27 cellular contexts compared by ENCODE assay signal in genomic region chr4:184833046-184833838, GRCh38. TPM values are rescaled to one million over a fixed set of nuclear protein-coding genes. Genes with fewer than 3 reads are reported as not detected.
A peak's percentile ranks its signal among the peaks of the same experiment; 100 is the strongest.
DNase-seq lines count a peak whose midpoint lies in the region; ATAC-seq and TF ChIP-seq lines count a peak whose summit lies in the region.
"Had no signal": no experiment of that assay in that cellular context is flagged by ENCODE, and none has a peak within 500 bp of the region (broad histone marks: within the 10 kb centered on the region; RNA-seq: fewer than 3 reads in every experiment).

No MANE protein-coding gene starts in this region.

- peak; percentile 69 for ATAC-seq in GM23338
- peak; percentile 71 for ATAC-seq in WTC11
- no peak for ATAC-seq in activated naive CD4-positive, alpha-beta T cell treated with anti-CD3 and anti-CD28 coated beads, Interleukin-2, amount 50 U/mL, for 72 hours
- ATAC-seq in HG03442 (IDR thresholded peaks at IDR 0.05; ENCODE audit: unreplicated experiment): no peak
- ATAC-seq in HG03159 (IDR thresholded peaks at IDR 0.05; ENCODE audit: unreplicated experiment): no peak
- ATAC-seq: activated T-cell treated with anti-CD3 and anti-CD28 coated beads, Interleukin-2, amount 50 U/mL, for 72 hours; HCT116; PC-3 had no signal

- H3K4me1 ChIP-seq in GM23338 (ENCODE audit: insufficient read depth): no peaks in the 10 kb centered on the region
- H3K4me1 ChIP-seq in neutrophil (ENCODE audit: control insufficient read depth in 1 of 2, insufficient read depth in 1 of 2, low read depth in 1 of 2, low read length in 1 of 2): peaks cover 52 to 67% of the 10 kb centered on the region in 2 experiments
- H3K4me1 ChIP-seq: adrenal gland, tibial nerve had no signal

- H2AFZ ChIP-seq in GM23338: no peak overlapping the region; the same call in 1 of the 2 replicates

- H3K4me2 ChIP-seq in GM23338: no peak overlapping the region

- H3K27ac ChIP-seq in GM23338 (ENCODE audit: low read depth) (no peak overlapping the region), neutrophil (peak overlapping the region; percentile 90)
- H3K27ac ChIP-seq: adrenal gland, tibial nerve had no signal

- no peak for TF ChIP-seq POLR2A in NB4 (IDR thresholded peaks at IDR 0.05; ENCODE audit: extremely low read depth, insufficient read length)

- CTCF ChIA-PET in WTC11 (lab: Charles Lee): interaction anchor here (1.1 to 1.3 kb wide), 3 partner anchors 207 to 350 kb away, joined by 3 to 5 read pairs (median 5); no protein-coding TSS in a partner anchor

- no peak overlapping the region for H3K4me3 ChIP-seq in GM23338
- H3K4me3 ChIP-seq in NB4 (ENCODE audit: low read depth, low read length): no peak overlapping the region
- H3K4me3 ChIP-seq in neutrophil (ENCODE audit: low read depth in 1 of 2, low read length in 1 of 2): peak overlapping the region; percentile 40 to 46
- H3K4me3 ChIP-seq: adrenal gland, tibial nerve had no signal

- no peaks in the 10 kb centered on the region for H3K9me3 Mint-ChIP-seq in GM23338
- H3K9me3 Mint-ChIP-seq in WTC11: no peaks in the 10 kb centered on the region
- no peaks in the 10 kb centered on the region for H3K9me3 Mint-ChIP-seq in activated naive CD4-positive, alpha-beta T cell treated with anti-CD3 and anti-CD28 coated beads, Interleukin-2, amount 50 U/mL, for 72 hours
- H3K9me3 Mint-ChIP-seq: activated CD4-positive, alpha-beta T cell treated with anti-CD3 and anti-CD28 coated beads, Interleukin-2, amount 10 ng/mL, durations not matched to agents 7 days and 5 days; activated T-cell treated with anti-CD3 and anti-CD28 coated beads, Interleukin-2, amount 50 U/mL, for 72 hours; nephron had no signal

- no peaks in the 10 kb centered on the region for H3K9me3 ChIP-seq in neutrophil
- H3K9me3 ChIP-seq: adrenal gland, tibial nerve had no signal

- H3K27ac Mint-ChIP-seq in GM23338 (no peak overlapping the region), WTC11 (no peak overlapping the region)
- no peak overlapping the region for H3K27ac Mint-ChIP-seq in activated naive CD4-positive, alpha-beta T cell treated with anti-CD3 and anti-CD28 coated beads, Interleukin-2, amount 50 U/mL, for 72 hours
- H3K27ac Mint-ChIP-seq: activated CD4-positive, alpha-beta T cell treated with anti-CD3 and anti-CD28 coated beads, Interleukin-2, amount 10 ng/mL, durations not matched to agents 7 days and 5 days; activated T-cell treated with anti-CD3 and anti-CD28 coated beads, Interleukin-2, amount 50 U/mL, for 72 hours; brain; nephron had no signal

- H3K27me3 Mint-ChIP-seq in GM23338 (ENCODE audit: insufficient read depth, low read depth, poor library complexity) (peaks cover 2% of the 10 kb centered on the region), WTC11 (ENCODE audit: low read depth) (peaks cover 5% of the 10 kb centered on the region)

- H3F3A ChIP-seq in GM23338 (replicated peaks; ENCODE audit: low read depth): no peaks in the 10 kb centered on the region

- H3K27me3 ChIP-seq in GM23338 (ENCODE audit: insufficient read depth): peaks cover 5% of the 10 kb centered on the region
- H3K27me3 ChIP-seq in neutrophil: no peaks in the 10 kb centered on the region
- H3K27me3 ChIP-seq: adrenal gland, tibial nerve had no signal

- POLR2A ChIA-PET in WTC11 (lab: Charles Lee): interaction anchor here (1.1 kb wide), 1 partner anchor 14 kb away, joined by 5 read pairs; no protein-coding TSS in a partner anchor

- no peaks in the 10 kb centered on the region for H4K20me1 ChIP-seq in GM23338 (replicated peaks; ENCODE audit: insufficient read depth)

- TF ChIP-seq CTCF in GM23338 (conservative IDR thresholded peaks at IDR 0.05; ENCODE audit: low read depth in 2 of 2) (no peak), NB4 (IDR thresholded peaks at IDR 0.05; ENCODE audit: low read depth, low read length) (no peak), WTC11 (IDR thresholded peaks at IDR 0.05) (no peak), neutrophil (IDR thresholded peaks at IDR 0.05) (no peak)

- DNase-seq in GM23338 (ENCODE audit: low spot score) (peak; percentile 16), NB4 (ENCODE audit: low read depth) (peak; percentile 94), WTC11 (ENCODE audit: low spot score) (no peak)
- DNase-seq in activated naive CD4-positive, alpha-beta T cell treated with anti-CD3 and anti-CD28 coated beads, Interleukin-2, amount 50 U/mL, for 72 hours (ENCODE audit: low spot score in 2 of 2): no peak
- no peak for DNase-seq in activated CD8-positive, alpha-beta memory T cell treated with anti-CD3 and anti-CD28 coated beads, Interleukin-2, amount 50 U/mL, for 4 hours
- DNase-seq: ACHN; activated CD4-positive, alpha-beta T cell treated with anti-CD3 and anti-CD28 coated beads, Interleukin-2, amount 10 ng/mL, durations not matched to agents 7 days and 5 days; activated naive CD4-positive, alpha-beta T cell; activated T-cell treated with anti-CD3 and anti-CD28 coated beads, Interleukin-2, amount 50 U/mL, for 72 hours; adrenal gland; COR-L47; effector CD8-positive, alpha-beta T cell; islet precursor cell; NCI-H1436; NCI-H2107; NCI-H748 treated with DMSO at 0.1 percent for 48 hours; PC-3; Right ventricle myocardium superior; stimulated activated CD8-positive, alpha-beta memory T cell treated with anti-CD3 and anti-CD28 coated beads, Interleukin-4, amount 100 ng/mL, for 48 hours; T1000 had no signal

- H3K36me3 ChIP-seq in GM23338 (ENCODE audit: insufficient read depth) (no peaks in the 10 kb centered on the region), neutrophil (no peaks in the 10 kb centered on the region)
- H3K36me3 ChIP-seq: adrenal gland, tibial nerve had no signal

- H3K4me1 Mint-ChIP-seq in GM23338 (no peaks in the 10 kb centered on the region), WTC11 (no peaks in the 10 kb centered on the region)
- H3K4me1 Mint-ChIP-seq: brain, nephron had no signal

- H3K9me2 ChIP-seq in GM23338 (ENCODE audit: insufficient read depth): no peaks in the 10 kb centered on the region

- H3K4me3 Mint-ChIP-seq in GM23338: no peak overlapping the region
- H3K4me3 Mint-ChIP-seq in WTC11: no peak overlapping the region
- H3K4me3 Mint-ChIP-seq: activated CD4-positive, alpha-beta T cell treated with anti-CD3 and anti-CD28 coated beads, Interleukin-2, amount 10 ng/mL, durations not matched to agents 7 days and 5 days; activated T-cell treated with anti-CD3 and anti-CD28 coated beads, Interleukin-2, amount 50 U/mL, for 72 hours; brain; nephron had no signal

- no peaks in the 10 kb centered on the region for H3K36me3 Mint-ChIP-seq in GM23338 (ENCODE audit: low read depth)
- H3K36me3 Mint-ChIP-seq in WTC11: no peaks in the 10 kb centered on the region
- no peaks in the 10 kb centered on the region for H3K36me3 Mint-ChIP-seq in activated naive CD4-positive, alpha-beta T cell treated with anti-CD3 and anti-CD28 coated beads, Interleukin-2, amount 50 U/mL, for 72 hours
- H3K36me3 Mint-ChIP-seq: brain had no signal

- H3K79me2 ChIP-seq in GM23338 (replicated peaks; ENCODE audit: insufficient read depth): no peaks in the 10 kb centered on the region

TF ChIP-seq in GM23338, 12 proteins besides CTCF, POLR2A, EP300 and RAD21:
- no peak for TF ChIP-seq ZNF114 (CRISPR knock-in tag; IDR thresholded peaks at IDR 0.05)
- TF ChIP-seq NANOG (IDR thresholded peaks at IDR 0.05; ENCODE audit: borderline replicate concordance): no peak
- no peak for TF ChIP-seq POLR2AphosphoS5 (IDR thresholded peaks at IDR 0.05; ENCODE audit: low read depth)
- TF ChIP-seq CREB1 (CRISPR knock-in tag; IDR thresholded peaks at IDR 0.05; ENCODE audit: low read depth): no peak
- no peak for TF ChIP-seq JUNB (IDR thresholded peaks at IDR 0.05; ENCODE audit: unreplicated experiment)
- TF ChIP-seq ZNF331 (CRISPR knock-in tag; IDR thresholded peaks at IDR 0.05; ENCODE audit: low read depth): peak; percentile 73
TF ChIP-seq in GM23338: peak in this region for 1.

TF ChIP-seq in WTC11, 78 proteins besides CTCF, POLR2A, EP300 and RAD21 (continues in another document):
- TF ChIP-seq PREB (CRISPR knock-in tag; IDR thresholded peaks at IDR 0.05; ENCODE audit: borderline replicate concordance) (no peak), ZNF232 (CRISPR knock-in tag; IDR thresholded peaks at IDR 0.05) (no peak)

RNA-seq across cellular contexts. Expression of gene ACSL1, which starts 7.5 kb away (rescaled TPM):
- 11.0 and 13.1 TPM in 2 replicates for total RNA-seq in GM23338 (2014; rRNA removed; shearing (Covaris generic))
- 4.7 and 6.2 TPM in 2 replicates for polyA plus RNA-seq in GM23338 (2016; fragmentation: Nextera tagmentation; extraction: Ambion mirVana)
- 5.1 to 6.6 TPM (median 5.9 TPM) in 3 replicates for total RNA-seq in WTC11 (2021)
- 10 to 100 TPM; 23.4 to 27.1 TPM for total RNA-seq in activated naive CD4-positive, alpha-beta T cell treated with anti-CD3 and anti-CD28 coated beads, Interleukin-2, amount 50 U/mL, for 72 hours

Comparison
In these comparisons a context has a peak if more than half of its experiments do, and no peak if none do; other contexts are left out.
1. ATAC-seq: peak in GM23338 (single experiment) and WTC11 (single experiment); none in activated naive CD4-positive, alpha-beta T cell treated with anti-CD3 and anti-CD28 coated beads, Interleukin-2, amount 50 U/mL, for 72 hours (0 of 2), HG03442 (single experiment) and HG03159 (single experiment).
2. DNase-seq: peak in GM23338 (single experiment) and NB4 (single experiment); none in WTC11 (single experiment), activated naive CD4-positive, alpha-beta T cell treated with anti-CD3 and anti-CD28 coated beads, Interleukin-2, amount 50 U/mL, for 72 hours (0 of 2) and activated CD8-positive, alpha-beta memory T cell treated with anti-CD3 and anti-CD28 coated beads, Interleukin-2, amount 50 U/mL, for 4 hours (single experiment).
3. H3K4me3 ChIP-seq: peak in neutrophil (2 of 2); none in GM23338 (single experiment) and NB4 (single experiment).